ENCODE assay signal across 12 cellular contexts in the genomic region with DNA sequence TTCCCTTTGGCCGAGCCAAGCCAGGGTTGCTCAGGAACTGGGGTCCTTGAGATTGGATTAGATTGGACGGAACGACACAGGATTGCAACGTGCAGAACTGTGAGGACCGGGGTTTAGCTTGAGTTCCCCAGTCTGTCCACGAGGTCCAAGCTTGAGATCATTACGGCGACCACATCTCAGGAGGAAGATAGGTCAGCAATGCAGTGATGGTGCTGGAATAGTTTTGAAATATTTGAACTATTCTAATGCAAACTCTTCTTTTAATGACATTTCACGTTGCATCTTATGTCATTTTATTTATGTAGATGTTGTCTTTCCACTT. TPM values are rescaled to one million over a fixed set of nuclear protein-coding genes. Genes with fewer than 3 reads are reported as not detected.
"Had no signal": no experiment of that assay in that cellular context is flagged by ENCODE, and none has a peak within 500 bp of the region (broad histone marks: within the 10 kb centered on the region; RNA-seq: fewer than 3 reads in every experiment).

No MANE protein-coding gene starts in this region.

RNA-seq across cellular contexts. Expression of gene LAIR2, which starts 4.2 kb away (rescaled TPM):
- total RNA-seq: esophagus mucosa; fibroblast of lung; glomerular endothelial cell; lung microvascular endothelial cell; naive thymus-derived CD8-positive, alpha-beta T cell; neural crest cell; osteocyte; pulmonary artery endothelial cell; skeletal muscle tissue; thyroid gland; vagina had no signal
- polyA plus RNA-seq: fibroblast of lung, heart left ventricle had no signal

RNA-seq across cellular contexts. Expression of gene CDC42EP5, which starts 25.3 kb away (rescaled TPM):
- total RNA-seq: naive thymus-derived CD8-positive, alpha-beta T cell had no signal
- polyA plus RNA-seq: naive thymus-derived CD8-positive, alpha-beta T cell had no signal
